ENCODE assay signal across 15 cellular contexts in the genomic region with DNA sequence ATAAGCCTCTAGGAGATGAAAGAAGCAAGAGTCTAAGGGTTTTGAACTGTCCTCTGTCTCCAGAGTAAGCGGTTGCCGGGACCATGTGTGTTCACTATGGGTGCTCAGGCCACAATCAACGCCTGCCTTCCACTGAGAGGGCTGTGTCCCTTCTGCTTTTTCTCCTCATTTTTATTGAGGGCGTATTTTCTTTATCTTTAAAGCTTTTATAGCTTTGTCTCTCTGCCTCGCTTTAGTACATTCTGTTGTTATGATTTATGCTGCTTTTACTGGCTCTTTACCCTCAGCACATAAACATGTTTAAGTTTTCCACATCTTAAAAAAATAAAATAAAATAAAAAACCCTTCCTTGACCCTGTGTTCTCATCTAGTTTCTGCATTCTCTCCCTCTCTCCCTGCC.
"Had no signal": no experiment of that assay in that cellular context is flagged by ENCODE, and none has a peak within 500 bp of the region (broad histone marks: within the 10 kb centered on the region; RNA-seq: fewer than 3 reads in every experiment).

No MANE protein-coding gene starts in this region.

- H3K27me3 Mint-ChIP-seq: activated CD8-positive, alpha-beta T cell treated with anti-CD3 and anti-CD28 coated beads for 36 hours had no signal

- DNase-seq: glutamatergic neuron, occipital lobe, small intestine had no signal

- H3K27me3 ChIP-seq: vagina had no signal

- H3K4me3 Mint-ChIP-seq: activated CD4-positive, alpha-beta T cell treated with anti-CD3 and anti-CD28 coated beads, Interleukin-2, amount 10 ng/mL, durations not matched to agents 7 days and 5 days; activated CD8-positive, alpha-beta T cell treated with anti-CD3 and anti-CD28 coated beads for 36 hours; activated T-helper 1 cell treated with anti-CD3 and anti-CD28 coated beads, Interleukin-12 subunit alpha, Interleukin-12 subunit beta, Interleukin-2, Interleukin-4 antibody, amounts not matched to agents 30 ng/mL and 10 ng/mL and 1 ng/mL, durations not matched to agents 14 hours and 24 hours and 36 hours; neural crest cell; type B pancreatic cell had no signal

- H3K27ac Mint-ChIP-seq: activated CD4-positive, alpha-beta T cell treated with anti-CD3 and anti-CD28 coated beads, Interleukin-2, amount 10 ng/mL, durations not matched to agents 7 days and 5 days; activated T-helper 1 cell treated with anti-CD3 and anti-CD28 coated beads, Interleukin-12 subunit alpha, Interleukin-12 subunit beta, Interleukin-2, Interleukin-4 antibody, amounts not matched to agents 30 ng/mL and 10 ng/mL and 1 ng/mL, durations not matched to agents 14 hours and 24 hours and 36 hours; memory B cell; type B pancreatic cell had no signal

- H3K4me3 ChIP-seq: thoracic aorta, vagina had no signal

- H3K36me3 ChIP-seq: thoracic aorta, vagina, WERI-Rb-1 had no signal

- H3K9me3 ChIP-seq: thoracic aorta, vagina had no signal

- H3K9me3 Mint-ChIP-seq: activated naive CD4-positive, alpha-beta T cell treated with anti-CD3 and anti-CD28 coated beads, Interleukin-2, amount 50 U/mL, for 72 hours; activated T-helper 1 cell treated with anti-CD3 and anti-CD28 coated beads, Interleukin-12 subunit alpha, Interleukin-12 subunit beta, Interleukin-2, Interleukin-4 antibody, amounts not matched to agents 30 ng/mL and 10 ng/mL and 1 ng/mL, durations not matched to agents 14 hours and 24 hours and 36 hours; naive B cell; type B pancreatic cell had no signal

- ATAC-seq: sciatic nerve had no signal

- H3K36me3 Mint-ChIP-seq: memory B cell, naive B cell, type B pancreatic cell had no signal
